Comparison of ENCODE assay signal across 9 cellular contexts in genomic region chr18:55236150-55236931, GRCh38.
A peak's percentile ranks its signal among the peaks of the same experiment; 100 is the strongest.
DNase-seq lines count a peak whose midpoint lies in the region; ATAC-seq, FAIRE-seq and TF ChIP-seq lines count a peak whose summit lies in the region.
"Had no signal": no experiment of that assay in that cellular context is flagged by ENCODE, and none has a peak within 500 bp of the region (broad histone marks: within the 10 kb centered on the region; RNA-seq: fewer than 3 reads in every experiment).

No MANE protein-coding gene starts in this region.

- no peak overlapping the region for H3K4me3 ChIP-seq in fibroblast of villous mesenchyme (ENCODE audit: low read depth, low read length)
- no peak overlapping the region for H3K4me3 ChIP-seq in transverse colon

- TF ChIP-seq POLR2A in H54 (IDR thresholded peaks at IDR 0.05; ENCODE audit: low read depth, low read length) (no peak), transverse colon (IDR thresholded peaks at IDR 0.05) (no peak)

- no peak for FAIRE-seq in H54 (lab: Jason Lieb, UNC)

- intact Hi-C loops in transverse colon (cut with DNase I; ENCODE audit: low total_unique reads) = loop anchor here (10.0 kb wide), 1 partner anchor 178 kb away; no protein-coding TSS in a partner anchor

- DNase-seq in KBM-7 (peak; percentile 55), fibroblast of villous mesenchyme (ENCODE audit: low read depth) (peak; percentile 79), hippocampal formation (lab: John Stamatoyannopoulos, UW) (no peak), NCI-H1694 treated with DMSO at 0.1 percent for 48 hours (lab: John Stamatoyannopoulos, UW) (no peak), H54 (ENCODE audit: insufficient read length, low spot score) (no peak), transverse colon (no peak)
- DNase-seq: kidney glomerular epithelial cell had no signal

- H3K9me3 ChIP-seq in transverse colon = no peaks in the 10 kb centered on the region

- H3K27ac ChIP-seq in transverse colon = no peak overlapping the region

- no peaks in the 10 kb centered on the region for H3K27me3 ChIP-seq in transverse colon

- H3K36me3 ChIP-seq in transverse colon = peaks cover 0 to 18% (median 0%) of the 10 kb centered on the region in 4 donors

- peak; percentile 56 for ATAC-seq in GM18502 (IDR thresholded peaks at IDR 0.05; ENCODE audit: poor library complexity, unreplicated experiment)
- peak; percentile 61 for ATAC-seq in GM21723 (IDR thresholded peaks at IDR 0.05; ENCODE audit: unreplicated experiment)

- no peak for TF ChIP-seq EP300 in transverse colon (IDR thresholded peaks at IDR 0.05; ENCODE audit: low read depth)

- in situ Hi-C loops in KBM-7 (cut with MboI; ENCODE audit: low pct_unique_long_range_greater_than_20kb, low sequenced_read_pairs) = no loop called here
- in situ Hi-C loops in transverse colon (cut with MboI; ENCODE audit: low pct_ligation_motif_present in 1 of 4, low pct_unique_long_range_greater_than_20kb in 1 of 4, low sequenced_read_pairs in 3 of 4) = loop anchor here (10.0 to 25.0 kb wide), 5 partner anchors 176 to 1326 kb away; partner anchors contain the start of gene TCF4 (in 2 of the 4)

- H3K4me1 ChIP-seq in transverse colon = peaks cover 0 to 5% (median 0%) of the 10 kb centered on the region in 4 donors

- WGBS in transverse colon (ENCODE audit: low coverage in 1 of 2), 2 donors = 55 to 68% methylated on average over 6 of the region's 6 CpGs

- TF ChIP-seq CTCF in fibroblast of villous mesenchyme (IDR thresholded peaks at IDR 0.05; ENCODE audit: insufficient read depth, low read depth, low read length) = no peak
- TF ChIP-seq CTCF in transverse colon (IDR thresholded peaks at IDR 0.05) = no peak

Comparison
In these comparisons a context has a peak if more than half of its experiments do, and no peak if none do; other contexts are left out.
1. DNase-seq: peak in KBM-7 (single experiment) and fibroblast of villous mesenchyme (single experiment); none in hippocampal formation (0 of 2), NCI-H1694 treated with DMSO at 0.1 percent for 48 hours (single experiment), H54 (single experiment) and transverse colon (single experiment).